30 cellular contexts compared by ENCODE assay signal in genomic region chr12:101597164-101597563, GRCh38. TPM values are rescaled to one million over a fixed set of nuclear protein-coding genes. Genes with fewer than 3 reads are reported as not detected.
"Had no signal": no experiment of that assay in that cellular context is flagged by ENCODE, and none has a peak within 500 bp of the region (broad histone marks: within the 10 kb centered on the region; RNA-seq: fewer than 3 reads in every experiment).

No MANE protein-coding gene starts in this region.

- DNase-seq: activated CD4-positive, alpha-beta memory T cell treated with anti-CD3 and anti-CD28 coated beads for 36 hours; activated CD4-positive, alpha-beta T cell treated with anti-CD3 and anti-CD28 coated beads, Interleukin-2, amount 10 ng/mL, durations not matched to agents 7 days and 5 days; activated CD8-positive, alpha-beta memory T cell treated with anti-CD3 and anti-CD28 coated beads for 24 hours; activated CD8-positive, alpha-beta memory T cell treated with anti-CD3 and anti-CD28 coated beads, Interleukin-2, amount 10 ng/mL, durations not matched to agents 7 days and 5 days; activated CD8-positive, alpha-beta memory T cell treated with anti-CD3 and anti-CD28 coated beads, Interleukin-2, amount 50 U/mL, for 48 hours; activated effector memory CD4-positive, alpha-beta T cell treated with Interleukin-2 at 50 U/mL for 16 hours; activated naive CD4-positive, alpha-beta T cell treated with anti-CD3 and anti-CD28 coated beads, Interleukin-2, amount 10 ng/mL, durations not matched to agents 7 days and 5 days; activated naive CD8-positive, alpha-beta T cell treated with anti-CD3 and anti-CD28 coated beads, Interleukin-2, amount 50 U/mL, for 24 hours; activated T-cell treated with anti-CD3 and anti-CD28 coated beads, Interleukin-2, amount 50 U/mL, for 48 hours; anterior cingulate cortex; brain microvascular endothelial cell; central memory CD4-positive, alpha-beta T cell; MM.1S; MV-4-11; NCI-H1092; NCI-H1436 treated with DMSO at 0.1 percent for 48 hours; NCI-H1694 treated with DMSO at 0.1 percent for 48 hours; NCI-H2029 treated with DMSO at 0.1 percent for 48 hours; NCI-H2107; NCI-H2171; NCI-H510A; NCI-H526; NCI-H748 treated with DMSO at 0.1 percent for 48 hours; OCI-M1; Right ventricle myocardium superior had no signal

- H3K4me1 Mint-ChIP-seq: activated CD4-positive, alpha-beta T cell treated with anti-CD3 and anti-CD28 coated beads, Interleukin-2, amount 10 ng/mL, durations not matched to agents 7 days and 5 days; activated CD8-positive, alpha-beta memory T cell treated with anti-CD3 and anti-CD28 coated beads, Interleukin-2, amount 10 ng/mL, durations not matched to agents 7 days and 5 days; activated naive CD4-positive, alpha-beta T cell treated with anti-CD3 and anti-CD28 coated beads, Interleukin-2, amount 10 ng/mL, durations not matched to agents 7 days and 5 days; activated naive CD8-positive, alpha-beta T cell treated with anti-CD3 and anti-CD28 coated beads, Interleukin-2, amount 50 U/mL, for 24 hours had no signal

- H3K27me3 ChIP-seq: brain microvascular endothelial cell had no signal

- H3K27ac ChIP-seq: brain microvascular endothelial cell, KMS-11 had no signal

- H3K4me3 Mint-ChIP-seq: activated CD4-positive, alpha-beta memory T cell treated with anti-CD3 and anti-CD28 coated beads for 36 hours; activated CD4-positive, alpha-beta T cell treated with anti-CD3 and anti-CD28 coated beads, Interleukin-2, amount 10 ng/mL, durations not matched to agents 7 days and 5 days; activated CD8-positive, alpha-beta memory T cell treated with anti-CD3 and anti-CD28 coated beads, Interleukin-2, amount 10 ng/mL, durations not matched to agents 7 days and 5 days; activated naive CD4-positive, alpha-beta T cell treated with anti-CD3 and anti-CD28 coated beads, Interleukin-2, amount 10 ng/mL, durations not matched to agents 7 days and 5 days; activated naive CD8-positive, alpha-beta T cell; activated naive CD8-positive, alpha-beta T cell treated with anti-CD3 and anti-CD28 coated beads, Interleukin-2, amount 50 U/mL, for 24 hours had no signal

- H3K9me3 Mint-ChIP-seq: activated CD4-positive, alpha-beta memory T cell treated with anti-CD3 and anti-CD28 coated beads for 36 hours; activated CD4-positive, alpha-beta T cell treated with anti-CD3 and anti-CD28 coated beads, Interleukin-2, amount 10 ng/mL, durations not matched to agents 7 days and 5 days; activated naive CD4-positive, alpha-beta T cell treated with anti-CD3 and anti-CD28 coated beads, Interleukin-2, amount 10 ng/mL, durations not matched to agents 7 days and 5 days; activated naive CD8-positive, alpha-beta T cell treated with anti-CD3 and anti-CD28 coated beads, Interleukin-2, amount 50 U/mL, for 24 hours had no signal

- H3K9ac ChIP-seq: KMS-11 had no signal

- H3K27me3 Mint-ChIP-seq: activated CD4-positive, alpha-beta memory T cell treated with anti-CD3 and anti-CD28 coated beads for 36 hours; activated CD4-positive, alpha-beta T cell treated with anti-CD3 and anti-CD28 coated beads, Interleukin-2, amount 10 ng/mL, durations not matched to agents 7 days and 5 days; activated naive CD8-positive, alpha-beta T cell had no signal

- H3K4me2 ChIP-seq: KMS-11 had no signal

- H3K27ac Mint-ChIP-seq: activated CD4-positive, alpha-beta memory T cell treated with anti-CD3 and anti-CD28 coated beads for 36 hours; activated CD4-positive, alpha-beta T cell treated with anti-CD3 and anti-CD28 coated beads, Interleukin-2, amount 10 ng/mL, durations not matched to agents 7 days and 5 days; activated CD8-positive, alpha-beta memory T cell treated with anti-CD3 and anti-CD28 coated beads, Interleukin-2, amount 10 ng/mL, durations not matched to agents 7 days and 5 days; activated naive CD4-positive, alpha-beta T cell treated with anti-CD3 and anti-CD28 coated beads, Interleukin-2, amount 10 ng/mL, durations not matched to agents 7 days and 5 days; activated naive CD8-positive, alpha-beta T cell; activated naive CD8-positive, alpha-beta T cell treated with anti-CD3 and anti-CD28 coated beads, Interleukin-2, amount 50 U/mL, for 24 hours had no signal

- H3K36me3 Mint-ChIP-seq: activated CD4-positive, alpha-beta memory T cell treated with anti-CD3 and anti-CD28 coated beads for 36 hours; activated CD8-positive, alpha-beta memory T cell treated with anti-CD3 and anti-CD28 coated beads, Interleukin-2, amount 10 ng/mL, durations not matched to agents 7 days and 5 days; activated naive CD4-positive, alpha-beta T cell treated with anti-CD3 and anti-CD28 coated beads, Interleukin-2, amount 10 ng/mL, durations not matched to agents 7 days and 5 days; activated naive CD8-positive, alpha-beta T cell had no signal

- H3K36me3 ChIP-seq: brain microvascular endothelial cell had no signal

- ATAC-seq: activated CD8-positive, alpha-beta memory T cell treated with anti-CD3 and anti-CD28 coated beads, Interleukin-2, amount 10 ng/mL, durations not matched to agents 7 days and 5 days; activated naive CD8-positive, alpha-beta T cell treated with anti-CD3 and anti-CD28 coated beads, Interleukin-2, amount 50 U/mL, for 24 hours had no signal

RNA-seq across cellular contexts. Expression of gene MYBPC1, which starts 2.4 kb away (rescaled TPM):
- total RNA-seq: activated CD4-positive, alpha-beta memory T cell treated with anti-CD3 and anti-CD28 coated beads for 36 hours; activated CD4-positive, alpha-beta T cell treated with anti-CD3 and anti-CD28 coated beads, Interleukin-2, amount 10 ng/mL, durations not matched to agents 7 days and 5 days; activated CD8-positive, alpha-beta memory T cell treated with anti-CD3 and anti-CD28 coated beads, Interleukin-2, amount 10 ng/mL, durations not matched to agents 7 days and 5 days; LHCN-M2; T-helper 1 cell treated with Interleukin-12 subunit alpha and Interleukin-12 subunit beta and Interleukin-4 antibody, amounts not matched to agents 30 ng/mL and 1 ng/mL, for 36 hours; T-helper 2 cell treated with Interferon-gamma antibody and Interleukin-4, amounts not matched to agents 100 ng/mL and 5 ng/mL, for 36 hours had no signal
